Comparison of ENCODE assay signal across 10 cellular contexts in genomic region chr19:34226036-34226435, GRCh38. TPM values are rescaled to one million over a fixed set of nuclear protein-coding genes. Genes with fewer than 3 reads are reported as not detected.
DNase-seq lines count a peak whose midpoint lies in the region; ATAC-seq and TF ChIP-seq lines count a peak whose summit lies in the region.
"Had no signal": no experiment of that assay in that cellular context is flagged by ENCODE, and none has a peak within 500 bp of the region (broad histone marks: within the 10 kb centered on the region; RNA-seq: fewer than 3 reads in every experiment).

No MANE protein-coding gene starts in this region.

- H4K8ac ChIP-seq in mesenchymal stem cell (ENCODE audit: low read length): no peak overlapping the region

- intact Hi-C loops in activated CD4-positive, alpha-beta memory T cell treated with anti-CD3 and anti-CD28 coated beads for 36 hours (cut with micrococcal nuclease): loop anchor here (1.0 kb wide), 1 partner anchor 8 kb away; no protein-coding TSS in a partner anchor
- intact Hi-C loops in natural killer cell (cut with micrococcal nuclease): no loop called here
- intact Hi-C loops in left ventricle myocardium inferior (cut with micrococcal nuclease): loop anchor here (10.0 kb wide), 1 partner anchor 119 kb away; no protein-coding TSS in a partner anchor
- intact Hi-C loops in activated T-helper 2 cell treated with anti-CD3 and anti-CD28 coated beads, Interferon-gamma antibody, Interleukin-2, Interleukin-4, amounts not matched to agents 10 μg/mL and 5 μg/mL and 100 μg/mL, durations not matched to agents 14 hours and 24 hours and 36 hours (cut with micrococcal nuclease): loop anchor here (10.0 kb wide), 1 partner anchor 49 kb away; no protein-coding TSS in a partner anchor

- H3K9me3 Mint-ChIP-seq in CD4-positive, CD25-positive, alpha-beta regulatory T cell: no peaks in the 10 kb centered on the region
- H3K9me3 Mint-ChIP-seq in activated CD4-positive, alpha-beta memory T cell treated with anti-CD3 and anti-CD28 coated beads for 36 hours: no peaks in the 10 kb centered on the region
- H3K9me3 Mint-ChIP-seq in natural killer cell: no peaks in the 10 kb centered on the region
- no peaks in the 10 kb centered on the region for H3K9me3 Mint-ChIP-seq in activated T-helper 2 cell treated with anti-CD3 and anti-CD28 coated beads, Interferon-gamma antibody, Interleukin-2, Interleukin-4, amounts not matched to agents 10 μg/mL and 5 μg/mL and 100 μg/mL, durations not matched to agents 14 hours and 24 hours and 36 hours

- no peak overlapping the region for H3K18ac ChIP-seq in mesenchymal stem cell (ENCODE audit: low read depth in 1 of 2, low read length in 2 of 2)

- H3K27ac Mint-ChIP-seq in CD4-positive, CD25-positive, alpha-beta regulatory T cell: peak overlapping the region in 2 of 3 donors; percentile 51 to 53
- H3K27ac Mint-ChIP-seq in activated CD4-positive, alpha-beta memory T cell treated with anti-CD3 and anti-CD28 coated beads for 36 hours: peak overlapping the region; percentile 59
- peak overlapping the region; percentile 50 to 56 for H3K27ac Mint-ChIP-seq in natural killer cell
- no peak overlapping the region for H3K27ac Mint-ChIP-seq in activated T-helper 2 cell treated with anti-CD3 and anti-CD28 coated beads, Interferon-gamma antibody, Interleukin-2, Interleukin-4, amounts not matched to agents 10 μg/mL and 5 μg/mL and 100 μg/mL, durations not matched to agents 14 hours and 24 hours and 36 hours

- no peak overlapping the region for H2BK12ac ChIP-seq in mesenchymal stem cell (ENCODE audit: low read length in 2 of 2)

- no peak overlapping the region for H2BK5ac ChIP-seq in mesenchymal stem cell (ENCODE audit: low read depth, low read length, poor library complexity, severe bottlenecking)

- 100% methylated on average over 2 of the region's 2 CpGs for WGBS in mesenchymal stem cell

- H3K36me3 ChIP-seq in CD4-positive, CD25-positive, alpha-beta regulatory T cell (ENCODE audit: control insufficient read depth, insufficient read depth, low read length): peaks cover 81% of the 10 kb centered on the region
- H3K36me3 ChIP-seq in left ventricle myocardium inferior (peaks cover 93% of the 10 kb centered on the region), mesenchymal stem cell (ENCODE audit: control insufficient read depth in 1 of 2, insufficient read depth in 2 of 2, low read depth in 1 of 2, low read length in 2 of 2) (peaks cover 28 to 93% of the 10 kb centered on the region in 2 experiments)

- no peak overlapping the region for H2BK120ac ChIP-seq in mesenchymal stem cell (ENCODE audit: low read depth, low read length)

- ATAC-seq in CD4-positive, CD25-positive, alpha-beta regulatory T cell (ENCODE audit: low read depth in 2 of 2): peak in 1 of 2 donors; percentile 30
- ATAC-seq in natural killer cell: peak in 2 of 3 donors; percentile 16 to 39

- CTCF ChIA-PET in activated CD4-positive, alpha-beta memory T cell treated with anti-CD3 and anti-CD28 coated beads for 36 hours (lab: Charles Lee): interaction anchor here (0.6 to 1.8 kb wide), 4 partner anchors 17 to 151 kb away, joined by 3 to 6 read pairs (median 4); no protein-coding TSS in a partner anchor

- H2BK15ac ChIP-seq in mesenchymal stem cell (ENCODE audit: low read depth, poor library complexity, severe bottlenecking): no peak overlapping the region

- H3K4me1 Mint-ChIP-seq in CD4-positive, CD25-positive, alpha-beta regulatory T cell: peaks cover 17 to 38% (median 35%) of the 10 kb centered on the region in 4 donors
- peaks cover 43% of the 10 kb centered on the region for H3K4me1 Mint-ChIP-seq in activated CD4-positive, alpha-beta memory T cell treated with anti-CD3 and anti-CD28 coated beads for 36 hours (ENCODE audit: low read depth)
- H3K4me1 Mint-ChIP-seq in natural killer cell: peaks cover 21 to 37% of the 10 kb centered on the region in 2 donors
- peaks cover 47% of the 10 kb centered on the region for H3K4me1 Mint-ChIP-seq in activated T-helper 2 cell treated with anti-CD3 and anti-CD28 coated beads, Interferon-gamma antibody, Interleukin-2, Interleukin-4, amounts not matched to agents 10 μg/mL and 5 μg/mL and 100 μg/mL, durations not matched to agents 14 hours and 24 hours and 36 hours (ENCODE audit: low read depth)

- no peak overlapping the region for H3K4me3 ChIP-seq in CD4-positive, CD25-positive, alpha-beta regulatory T cell (ENCODE audit: low read depth, low read length)
- no peak overlapping the region for H3K4me3 ChIP-seq in left ventricle myocardium inferior
- no peak overlapping the region for H3K4me3 ChIP-seq in mesenchymal stem cell (ENCODE audit: insufficient read depth in 1 of 2, low read depth in 1 of 2, low read length in 2 of 2)

- H2AK5ac ChIP-seq in mesenchymal stem cell (ENCODE audit: low read length, severe bottlenecking): no peak overlapping the region

- H3K36me3 Mint-ChIP-seq in CD4-positive, CD25-positive, alpha-beta regulatory T cell: peaks cover 55% of the 10 kb centered on the region
- H3K36me3 Mint-ChIP-seq in activated CD4-positive, alpha-beta memory T cell treated with anti-CD3 and anti-CD28 coated beads for 36 hours: peaks cover 70% of the 10 kb centered on the region
- peaks cover 18% of the 10 kb centered on the region for H3K36me3 Mint-ChIP-seq in natural killer cell
- H3K36me3 Mint-ChIP-seq in activated T-helper 2 cell treated with anti-CD3 and anti-CD28 coated beads, Interferon-gamma antibody, Interleukin-2, Interleukin-4, amounts not matched to agents 10 μg/mL and 5 μg/mL and 100 μg/mL, durations not matched to agents 14 hours and 24 hours and 36 hours (ENCODE audit: low read depth): peaks cover 92% of the 10 kb centered on the region

- H3K27me3 ChIP-seq in CD4-positive, CD25-positive, alpha-beta regulatory T cell (ENCODE audit: control insufficient read depth, insufficient read depth, low read length): no peaks in the 10 kb centered on the region
- H3K27me3 ChIP-seq in left ventricle myocardium inferior (ENCODE audit: low read depth) (no peaks in the 10 kb centered on the region), mesenchymal stem cell (ENCODE audit: control insufficient read depth in 1 of 2, insufficient read depth in 1 of 2, low read length in 2 of 2) (no peaks in the 10 kb centered on the region)

- no peak overlapping the region for H3K23ac ChIP-seq in mesenchymal stem cell (ENCODE audit: low read length in 2 of 2)

- in situ Hi-C loops in GM13977 (cut with MboI; ENCODE audit: low pct_unique_long_range_greater_than_20kb, low sequenced_read_pairs, unreplicated experiment): no loop called here

- TF ChIP-seq CTCF in GM13977 (IDR thresholded peaks at IDR 0.05; ENCODE audit: extremely low read depth, insufficient read depth, missing control alignments): no peak
- TF ChIP-seq CTCF in natural killer cell (IDR thresholded peaks at IDR 0.05): no peak
- TF ChIP-seq CTCF in left ventricle myocardium inferior (IDR thresholded peaks at IDR 0.05; ENCODE audit: borderline replicate concordance): no peak

- H3K79me1 ChIP-seq in mesenchymal stem cell (replicated peaks; ENCODE audit: low read length, poor library complexity, severe bottlenecking): peaks cover 26% of the 10 kb centered on the region

- peak overlapping the region in 2 of 4 donors; percentile 17 to 33 for H3K4me3 Mint-ChIP-seq in CD4-positive, CD25-positive, alpha-beta regulatory T cell
- no peak overlapping the region for H3K4me3 Mint-ChIP-seq in activated CD4-positive, alpha-beta memory T cell treated with anti-CD3 and anti-CD28 coated beads for 36 hours
- H3K4me3 Mint-ChIP-seq in natural killer cell: no peak overlapping the region
- no peak overlapping the region for H3K4me3 Mint-ChIP-seq in activated T-helper 2 cell treated with anti-CD3 and anti-CD28 coated beads, Interferon-gamma antibody, Interleukin-2, Interleukin-4, amounts not matched to agents 10 μg/mL and 5 μg/mL and 100 μg/mL, durations not matched to agents 14 hours and 24 hours and 36 hours (ENCODE audit: low read depth)

- POLR2A ChIA-PET in activated CD4-positive, alpha-beta memory T cell treated with anti-CD3 and anti-CD28 coated beads for 36 hours (lab: Charles Lee): interaction anchor here (1.0 kb wide), 1 partner anchor 52 kb away, joined by 3 read pairs; no protein-coding TSS in a partner anchor

- peak in 1 of 3 donors; percentile 67 for DNase-seq in CD4-positive, CD25-positive, alpha-beta regulatory T cell
- DNase-seq in GM13977 (ENCODE audit: low spot score): peak; percentile 37
- DNase-seq in activated CD4-positive, alpha-beta memory T cell treated with anti-CD3 and anti-CD28 coated beads for 36 hours: peak; percentile 53
- no peak for DNase-seq in natural killer cell
- no peak for DNase-seq in left ventricle myocardium inferior
- DNase-seq in activated T-helper 2 cell treated with anti-CD3 and anti-CD28 coated beads, Interferon-gamma antibody, Interleukin-2, Interleukin-4, amounts not matched to agents 10 μg/mL and 5 μg/mL and 100 μg/mL, durations not matched to agents 14 hours and 24 hours and 36 hours (ENCODE audit: low spot score): no peak
- no peak for DNase-seq in mesenchymal stem cell
- DNase-seq: NCI-H1048, small intestine had no signal

- H3K4ac ChIP-seq in mesenchymal stem cell (ENCODE audit: low read depth in 1 of 2, low read length in 2 of 2): no peak overlapping the region

- no peak overlapping the region for H2AFZ ChIP-seq in mesenchymal stem cell (ENCODE audit: low read depth, low read length)

- no peaks in the 10 kb centered on the region for H3K9me3 ChIP-seq in CD4-positive, CD25-positive, alpha-beta regulatory T cell (ENCODE audit: control insufficient read depth in 2 of 2, low read length in 2 of 2)
- H3K9me3 ChIP-seq in left ventricle myocardium inferior (replicated peaks) (no peaks in the 10 kb centered on the region), mesenchymal stem cell (ENCODE audit: control insufficient read depth, low read length) (no peaks in the 10 kb centered on the region)

- no peaks in the 10 kb centered on the region for H3K27me3 Mint-ChIP-seq in CD4-positive, CD25-positive, alpha-beta regulatory T cell
- H3K27me3 Mint-ChIP-seq in activated CD4-positive, alpha-beta memory T cell treated with anti-CD3 and anti-CD28 coated beads for 36 hours: no peaks in the 10 kb centered on the region
- no peaks in the 10 kb centered on the region for H3K27me3 Mint-ChIP-seq in natural killer cell (ENCODE audit: low read depth in 2 of 2)
- H3K27me3 Mint-ChIP-seq in activated T-helper 2 cell treated with anti-CD3 and anti-CD28 coated beads, Interferon-gamma antibody, Interleukin-2, Interleukin-4, amounts not matched to agents 10 μg/mL and 5 μg/mL and 100 μg/mL, durations not matched to agents 14 hours and 24 hours and 36 hours (ENCODE audit: low read depth): no peaks in the 10 kb centered on the region

- peaks cover 24% of the 10 kb centered on the region for H3K4me1 ChIP-seq in CD4-positive, CD25-positive, alpha-beta regulatory T cell (ENCODE audit: control insufficient read depth, insufficient read depth, low read length, poor library complexity, severe bottlenecking)
- H3K4me1 ChIP-seq in left ventricle myocardium inferior: peaks cover 8% of the 10 kb centered on the region
- H3K4me1 ChIP-seq in mesenchymal stem cell (ENCODE audit: control insufficient read depth, insufficient read depth, low read depth, low read length): peaks cover 4% of the 10 kb centered on the region

- H3K4me2 ChIP-seq in mesenchymal stem cell (ENCODE audit: low read length, poor library complexity, severe bottlenecking): no peak overlapping the region

- no peak overlapping the region for H4K91ac ChIP-seq in mesenchymal stem cell (ENCODE audit: low read length)

- no peak overlapping the region for H3K14ac ChIP-seq in mesenchymal stem cell (ENCODE audit: low read length in 2 of 2)

- H3K9ac ChIP-seq in mesenchymal stem cell (ENCODE audit: low read length): no peak overlapping the region

- H3K27ac ChIP-seq in CD4-positive, CD25-positive, alpha-beta regulatory T cell (ENCODE audit: insufficient read depth, low read length, poor library complexity, severe bottlenecking): peak overlapping the region; percentile 55
- H3K27ac ChIP-seq in left ventricle myocardium inferior (replicated peaks): no peak overlapping the region
- H3K27ac ChIP-seq in mesenchymal stem cell (ENCODE audit: low read length, poor library complexity, severe bottlenecking): no peak overlapping the region
- H3K27ac ChIP-seq: C4-2B had no signal

RNA-seq across cellular contexts. Expression of gene GARRE1, which starts 28.3 kb away (rescaled TPM):
- total RNA-seq in CD4-positive, CD25-positive, alpha-beta regulatory T cell: 47.4 TPM
- polyA plus RNA-seq in CD4-positive, CD25-positive, alpha-beta regulatory T cell: 1 to 10 TPM; 3.2 to 6.6 (median 4.5) TPM
- total RNA-seq in activated CD4-positive, alpha-beta memory T cell treated with anti-CD3 and anti-CD28 coated beads for 36 hours: 10 to 100 TPM; 11.7 to 11.9 TPM
- 10 to 100 TPM; 21.9 to 29.2 (median 22.0) TPM for total RNA-seq in natural killer cell
- total RNA-seq in left ventricle myocardium inferior: 20.9 TPM
- 9.6 and 10.0 TPM in 2 replicates for total RNA-seq in activated T-helper 2 cell treated with anti-CD3 and anti-CD28 coated beads, Interferon-gamma antibody, Interleukin-2, Interleukin-4, amounts not matched to agents 10 μg/mL and 5 μg/mL and 100 μg/mL, durations not matched to agents 14 hours and 24 hours and 36 hours
- polyA plus RNA-seq in mesenchymal stem cell (2013, experiment 1 of 2): 20.0 TPM
- polyA plus RNA-seq in mesenchymal stem cell (2013, experiment 2 of 2): 17.3 TPM

RNA-seq across cellular contexts. Expression of gene LSM14A, which starts 53.7 kb away (rescaled TPM):
- 162 TPM for total RNA-seq in CD4-positive, CD25-positive, alpha-beta regulatory T cell
- polyA plus RNA-seq in CD4-positive, CD25-positive, alpha-beta regulatory T cell: 100 to 1,000 TPM; 133 to 175 (median 147) TPM
- total RNA-seq in activated CD4-positive, alpha-beta memory T cell treated with anti-CD3 and anti-CD28 coated beads for 36 hours: 100 to 1,000 TPM in 1 of 2 experiments, 10 to 100 TPM in 1; 90.0 to 106 TPM
- 100 to 1,000 TPM; 201 to 246 (median 202) TPM for total RNA-seq in natural killer cell
- 65.4 TPM for total RNA-seq in left ventricle myocardium inferior
- 95.8 and 101 TPM in 2 replicates for total RNA-seq in activated T-helper 2 cell treated with anti-CD3 and anti-CD28 coated beads, Interferon-gamma antibody, Interleukin-2, Interleukin-4, amounts not matched to agents 10 μg/mL and 5 μg/mL and 100 μg/mL, durations not matched to agents 14 hours and 24 hours and 36 hours
- 74.6 TPM for polyA plus RNA-seq in mesenchymal stem cell (2013, experiment 1 of 2)
- 75.4 TPM for polyA plus RNA-seq in mesenchymal stem cell (2013, experiment 2 of 2)

Comparison
In these comparisons a context has a peak if more than half of its experiments do, and no peak if none do; other contexts are left out.
1. DNase-seq: peak in GM13977 (single experiment) and activated CD4-positive, alpha-beta memory T cell treated with anti-CD3 and anti-CD28 coated beads for 36 hours (single experiment); none in natural killer cell (single experiment), left ventricle myocardium inferior (single experiment), activated T-helper 2 cell treated with anti-CD3 and anti-CD28 coated beads, Interferon-gamma antibody, Interleukin-2, Interleukin-4, amounts not matched to agents 10 μg/mL and 5 μg/mL and 100 μg/mL, durations not matched to agents 14 hours and 24 hours and 36 hours (single experiment) and mesenchymal stem cell (single experiment).